1 cellular context compared by ENCODE assay signal in the genomic region with DNA sequence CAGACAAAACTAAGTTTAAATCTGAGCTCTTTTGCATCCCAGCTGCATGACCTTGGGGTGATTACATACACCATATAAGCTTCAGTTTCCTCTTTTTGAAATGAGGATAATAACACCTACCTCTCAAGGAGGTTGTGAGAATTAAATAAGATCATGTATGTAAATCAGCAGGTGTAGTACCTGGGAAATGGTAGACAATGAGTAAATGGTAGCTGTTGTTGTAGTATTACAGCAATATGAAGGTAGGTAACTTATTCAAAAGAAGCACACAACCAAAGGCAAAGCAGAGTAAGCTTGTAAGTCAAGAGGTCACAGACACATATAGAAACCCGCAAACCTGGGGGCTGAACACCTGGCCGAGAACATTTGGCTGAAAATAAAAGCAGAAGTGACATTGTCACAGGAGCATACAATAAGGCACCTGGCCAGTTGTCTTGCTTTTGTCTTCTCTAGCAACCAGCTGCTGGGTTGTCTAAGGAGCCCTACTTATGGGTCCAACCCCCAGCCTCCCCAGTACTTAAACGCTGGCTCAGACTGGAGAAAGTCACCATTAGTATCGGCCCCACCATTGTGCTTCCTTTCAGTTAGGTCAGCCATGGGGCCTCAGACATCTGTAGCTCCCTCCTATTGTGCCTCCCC.
TF ChIP-seq lines count a peak whose summit lies in the region.

No MANE protein-coding gene starts in this region.

TF ChIP-seq in GM12878, 131 proteins besides CTCF, POLR2A, EP300 and RAD21 (continued from another document):
- TF ChIP-seq SMAD5 (IDR thresholded peaks at IDR 0.05; ENCODE audit: low read depth), result no peak
- TF ChIP-seq DPF2 (IDR thresholded peaks at IDR 0.05), result peak; percentile 90; the same call in 1 of the 2 replicates
- TF ChIP-seq TCF3 (IDR thresholded peaks at IDR 0.05; ENCODE audit: borderline replicate concordance, insufficient read depth, low read depth, low read length), result peak; percentile 100
- TF ChIP-seq IKZF1 (conservative IDR thresholded peaks at IDR 0.05), result peak; percentile 66
- TF ChIP-seq, protein P1, sequence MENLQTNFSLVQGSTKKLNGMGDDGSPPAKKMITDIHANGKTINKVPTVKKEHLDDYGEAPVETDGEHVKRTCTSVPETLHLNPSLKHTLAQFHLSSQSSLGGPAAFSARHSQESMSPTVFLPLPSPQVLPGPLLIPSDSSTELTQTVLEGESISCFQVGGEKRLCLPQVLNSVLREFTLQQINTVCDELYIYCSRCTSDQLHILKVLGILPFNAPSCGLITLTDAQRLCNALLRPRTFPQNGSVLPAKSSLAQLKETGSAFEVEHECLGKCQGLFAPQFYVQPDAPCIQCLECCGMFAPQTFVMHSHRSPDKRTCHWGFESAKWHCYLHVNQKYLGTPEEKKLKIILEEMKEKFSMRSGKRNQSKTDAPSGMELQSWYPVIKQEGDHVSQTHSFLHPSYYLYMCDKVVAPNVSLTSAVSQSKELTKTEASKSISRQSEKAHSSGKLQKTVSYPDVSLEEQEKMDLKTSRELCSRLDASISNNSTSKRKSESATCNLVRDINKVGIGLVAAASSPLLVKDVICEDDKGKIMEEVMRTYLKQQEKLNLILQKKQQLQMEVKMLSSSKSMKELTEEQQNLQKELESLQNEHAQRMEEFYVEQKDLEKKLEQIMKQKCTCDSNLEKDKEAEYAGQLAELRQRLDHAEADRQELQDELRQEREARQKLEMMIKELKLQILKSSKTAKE (IDR thresholded peaks at IDR 0.05; ENCODE audit: low read depth, poor library complexity, severe bottlenecking), result peak; percentile 98
- 0 out of 2 replicates have a peak, but pooled peaks have one; percentile 12 for TF ChIP-seq REST (IDR thresholded peaks at IDR 0.05; ENCODE audit: low read depth, low read length)
- TF ChIP-seq MYC (IDR thresholded peaks at IDR 0.05; ENCODE audit: insufficient read depth, insufficient read length, insufficient replicate concordance, low read length, severe bottlenecking), result no peak
- no peak for TF ChIP-seq RBBP5 (conservative IDR thresholded peaks at IDR 0.05)
- TF ChIP-seq KLF5 (IDR thresholded peaks at IDR 0.05; ENCODE audit: partially characterized antibody), result peak; percentile 74
- no peak for TF ChIP-seq BRCA1 (IDR thresholded peaks at IDR 0.05; ENCODE audit: low read depth, low read length)
- peak; percentile 77 for TF ChIP-seq IRF4 (IDR thresholded peaks at IDR 0.05; ENCODE audit: low read depth, low read length)
- TF ChIP-seq CREM (IDR thresholded peaks at IDR 0.05; ENCODE audit: low read depth), result peak; percentile 92
- peak; percentile 83 for TF ChIP-seq CBFB (IDR thresholded peaks at IDR 0.05; ENCODE audit: low read depth)
- peak; percentile 42 to 61; a peak in 3 of 4 replicates for TF ChIP-seq BHLHE40 (IDR thresholded peaks at IDR 0.05; ENCODE audit: borderline replicate concordance in 1 of 2, low read depth in 2 of 2, low read length in 1 of 2)
TF ChIP-seq in GM12878: peak in this region for 59.
